12 cellular contexts compared by ENCODE assay signal in the genomic region with DNA sequence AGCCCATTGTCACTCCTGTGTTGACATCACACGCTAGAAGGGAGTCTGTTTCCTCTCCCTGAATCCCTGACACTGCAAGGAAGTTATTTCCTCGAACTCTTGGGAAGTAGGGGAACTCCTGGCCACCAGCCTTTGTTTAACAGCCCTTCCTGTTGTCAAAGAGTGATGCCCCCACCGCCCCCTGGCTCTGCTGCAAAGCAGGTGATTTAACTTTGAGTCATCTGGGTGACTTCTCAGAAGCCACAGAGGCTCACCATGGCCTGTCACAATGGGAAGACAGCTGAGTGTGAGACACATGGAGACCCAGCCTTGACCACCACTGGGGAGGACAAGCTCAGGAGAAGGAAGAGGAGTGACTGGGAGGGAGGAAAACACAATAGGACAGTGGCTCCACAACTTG.
A peak's percentile ranks its signal among the peaks of the same experiment; 100 is the strongest.
DNase-seq lines count a peak whose midpoint lies in the region; ATAC-seq and TF ChIP-seq lines count a peak whose summit lies in the region.
"Had no signal": no experiment of that assay in that cellular context is flagged by ENCODE, and none has a peak within 500 bp of the region (broad histone marks: within the 10 kb centered on the region; RNA-seq: fewer than 3 reads in every experiment).

No MANE protein-coding gene starts in this region.

- H3K4me1 Mint-ChIP-seq in activated CD8-positive, alpha-beta T cell treated with anti-CD3 and anti-CD28 coated beads for 36 hours (ENCODE audit: low read depth), result peaks cover 44% of the 10 kb centered on the region
- H3K4me1 Mint-ChIP-seq in stimulated activated naive CD8-positive, alpha-beta T cell treated with anti-CD3 and anti-CD28 coated beads, Interleukin-15, amount 100 ng/mL, for 72 hours, result peaks cover 76% of the 10 kb centered on the region

- DNase-seq in activated naive CD4-positive, alpha-beta T cell treated with anti-CD3 and anti-CD28 coated beads, Interleukin-2, amount 50 U/mL, for 72 hours (ENCODE audit: low spot score in 2 of 2), result peak in 1 of 2 donors; percentile 30
- DNase-seq in activated naive CD4-positive, alpha-beta T cell treated with Interleukin-2 at 50 U/mL for 16 hours, result no peak
- peak; percentile 75 for DNase-seq in activated CD8-positive, alpha-beta T cell treated with anti-CD3 and anti-CD28 coated beads for 36 hours
- DNase-seq in left ventricle myocardium superior (no peak), EL (no peak)
- DNase-seq in stimulated activated naive CD8-positive, alpha-beta T cell treated with anti-CD3 and anti-CD28 coated beads, Interleukin-15, amount 100 ng/mL, for 72 hours, result peak; percentile 37 to 42
- DNase-seq: aorta, NCI-H2029, retina, WERI-Rb-1 had no signal

- no peaks in the 10 kb centered on the region for H3K36me3 Mint-ChIP-seq in activated naive CD4-positive, alpha-beta T cell treated with anti-CD3 and anti-CD28 coated beads, Interleukin-2, amount 50 U/mL, for 72 hours
- no peaks in the 10 kb centered on the region for H3K36me3 Mint-ChIP-seq in activated CD8-positive, alpha-beta T cell treated with anti-CD3 and anti-CD28 coated beads for 36 hours (ENCODE audit: low read depth)

- CTCF ChIA-PET in activated CD8-positive, alpha-beta T cell treated with anti-CD3 and anti-CD28 coated beads for 36 hours (lab: Charles Lee), result no interaction called here

- peaks cover 9% of the 10 kb centered on the region for H3K27me3 Mint-ChIP-seq in activated CD8-positive, alpha-beta T cell treated with anti-CD3 and anti-CD28 coated beads for 36 hours
- peaks cover 34% of the 10 kb centered on the region for H3K27me3 Mint-ChIP-seq in stimulated activated naive CD8-positive, alpha-beta T cell treated with anti-CD3 and anti-CD28 coated beads, Interleukin-15, amount 100 ng/mL, for 72 hours

- intact Hi-C loops in activated CD8-positive, alpha-beta T cell treated with anti-CD3 and anti-CD28 coated beads for 36 hours (cut with micrococcal nuclease), result no loop called here
- intact Hi-C loops in left ventricle myocardium superior (cut with micrococcal nuclease), result no loop called here

- POLR2A ChIA-PET in activated CD8-positive, alpha-beta T cell treated with anti-CD3 and anti-CD28 coated beads for 36 hours (lab: Charles Lee), result no interaction called here

- H3K27ac Mint-ChIP-seq in activated naive CD4-positive, alpha-beta T cell treated with anti-CD3 and anti-CD28 coated beads, Interleukin-2, amount 50 U/mL, for 72 hours, result peak overlapping the region in 1 of 2 donors; percentile 67
- H3K27ac Mint-ChIP-seq in activated CD8-positive, alpha-beta T cell treated with anti-CD3 and anti-CD28 coated beads for 36 hours, result peak overlapping the region; percentile 65
- peak overlapping the region; percentile 77 to 92 for H3K27ac Mint-ChIP-seq in stimulated activated naive CD8-positive, alpha-beta T cell treated with anti-CD3 and anti-CD28 coated beads, Interleukin-15, amount 100 ng/mL, for 72 hours

- no peak overlapping the region for H3K4me3 Mint-ChIP-seq in activated CD8-positive, alpha-beta T cell treated with anti-CD3 and anti-CD28 coated beads for 36 hours
- H3K4me3 Mint-ChIP-seq in stimulated activated naive CD8-positive, alpha-beta T cell treated with anti-CD3 and anti-CD28 coated beads, Interleukin-15, amount 100 ng/mL, for 72 hours, result peak overlapping the region in 1 of 2 donors; percentile 55

- no peaks in the 10 kb centered on the region for H3K9me3 Mint-ChIP-seq in activated naive CD4-positive, alpha-beta T cell treated with anti-CD3 and anti-CD28 coated beads, Interleukin-2, amount 50 U/mL, for 72 hours
- no peaks in the 10 kb centered on the region for H3K9me3 Mint-ChIP-seq in activated CD8-positive, alpha-beta T cell treated with anti-CD3 and anti-CD28 coated beads for 36 hours
- H3K9me3 Mint-ChIP-seq in stimulated activated naive CD8-positive, alpha-beta T cell treated with anti-CD3 and anti-CD28 coated beads, Interleukin-15, amount 100 ng/mL, for 72 hours, result no peaks in the 10 kb centered on the region

- TF ChIP-seq CTCF in activated CD8-positive, alpha-beta T cell treated with anti-CD3 and anti-CD28 coated beads for 36 hours (IDR thresholded peaks at IDR 0.05), result no peak

- ATAC-seq in activated naive CD4-positive, alpha-beta T cell treated with anti-CD3 and anti-CD28 coated beads, Interleukin-2, amount 50 U/mL, for 72 hours, result peak; percentile 81 to 89
- peak; percentile 74 for ATAC-seq in activated CD8-positive, alpha-beta T cell treated with anti-CD3 and anti-CD28 coated beads for 36 hours
- ATAC-seq in left ventricle myocardium superior (peak; percentile 11), HG02852 (IDR thresholded peaks at IDR 0.05; ENCODE audit: unreplicated experiment) (no peak), GM19395 (IDR thresholded peaks at IDR 0.05; ENCODE audit: unreplicated experiment) (no peak)
- peak; percentile 85 for ATAC-seq in stimulated activated naive CD8-positive, alpha-beta T cell treated with anti-CD3 and anti-CD28 coated beads, Interleukin-15, amount 100 ng/mL, for 72 hours

Comparison
In these comparisons a context has a peak if more than half of its experiments do, and no peak if none do; other contexts are left out.
1. ATAC-seq: peak in activated naive CD4-positive, alpha-beta T cell treated with anti-CD3 and anti-CD28 coated beads, Interleukin-2, amount 50 U/mL, for 72 hours (2 of 2), activated CD8-positive, alpha-beta T cell treated with anti-CD3 and anti-CD28 coated beads for 36 hours (single experiment), left ventricle myocardium superior (single experiment) and stimulated activated naive CD8-positive, alpha-beta T cell treated with anti-CD3 and anti-CD28 coated beads, Interleukin-15, amount 100 ng/mL, for 72 hours (single experiment); none in HG02852 (single experiment) and GM19395 (single experiment).
2. DNase-seq: peak in activated CD8-positive, alpha-beta T cell treated with anti-CD3 and anti-CD28 coated beads for 36 hours (single experiment) and stimulated activated naive CD8-positive, alpha-beta T cell treated with anti-CD3 and anti-CD28 coated beads, Interleukin-15, amount 100 ng/mL, for 72 hours (2 of 2); none in activated naive CD4-positive, alpha-beta T cell treated with Interleukin-2 at 50 U/mL for 16 hours (single experiment), left ventricle myocardium superior (single experiment) and EL (single experiment).